ENCODE assay signal across 17 cellular contexts in the genomic region with DNA sequence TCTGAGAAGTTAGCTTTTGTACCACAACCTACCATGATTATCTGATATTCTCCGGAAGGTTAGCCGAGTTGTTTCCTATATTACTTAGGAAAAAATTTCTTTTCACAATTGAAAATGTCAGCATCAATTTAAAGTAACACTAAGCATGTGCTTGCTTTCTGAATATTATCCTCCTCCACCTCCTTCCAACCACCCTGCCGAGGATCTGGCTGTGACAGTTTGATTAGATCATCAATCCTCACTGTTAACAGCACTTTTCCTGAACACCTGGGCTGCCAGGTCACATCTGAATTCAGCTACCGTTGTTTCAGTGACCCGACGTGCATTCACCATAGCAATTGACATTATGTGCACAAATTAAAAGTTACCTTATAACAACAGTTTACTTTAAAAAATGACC.
DNase-seq lines count a peak whose midpoint lies in the region; TF ChIP-seq lines count a peak whose summit lies in the region.
"Had no signal": no experiment of that assay in that cellular context is flagged by ENCODE, and none has a peak within 500 bp of the region (broad histone marks: within the 10 kb centered on the region; RNA-seq: fewer than 3 reads in every experiment).

No MANE protein-coding gene starts in this region.

- H3K4me3 ChIP-seq in cardiac muscle cell (no peak overlapping the region), adipocyte (ENCODE audit: low read length) (no peak overlapping the region)
- H3K4me3 ChIP-seq: thyroid gland had no signal

- no peak for TF ChIP-seq CTCF in cardiac muscle cell (IDR thresholded peaks at IDR 0.05; ENCODE audit: low read depth, low read length)

- H3K9me3 ChIP-seq in cardiac muscle cell (ENCODE audit: low read depth) (no peaks in the 10 kb centered on the region), adipocyte (ENCODE audit: control insufficient read depth, low read length) (no peaks in the 10 kb centered on the region)
- H3K9me3 ChIP-seq: heart left ventricle, right lobe of liver, thyroid gland had no signal

- peak in 1 of 2 donors; percentile 19 for DNase-seq in cardiac muscle cell (ENCODE audit: low read depth in 1 of 2, low spot score in 1 of 2)
- no peak for DNase-seq in cardiac septum (ENCODE audit: low spot score)
- DNase-seq in NCI-H345 treated with DMSO at 0.1 percent for 48 hours (lab: John Stamatoyannopoulos, UW; ENCODE audit: unreplicated experiment): peak; percentile 20
- peak; percentile 57 for DNase-seq in adipocyte (ENCODE audit: low read depth)
- no peak for DNase-seq in activated CD4-positive, alpha-beta T cell treated with anti-CD3 and anti-CD28 coated beads for 48 hours
- DNase-seq in T-helper 1 cell: no peak
- DNase-seq in activated CD8-positive, alpha-beta memory T cell treated with anti-CD3 and anti-CD28 coated beads, Interleukin-2, amount 50 U/mL, for 4 hours: no peak
- DNase-seq in SIG-M5 treated with dmso at 0.1 percent for 504 hours (lab: John Stamatoyannopoulos, UW; ENCODE audit: unreplicated experiment): no peak
- DNase-seq: activated CD4-positive, alpha-beta T cell treated with anti-CD3 and anti-CD28 coated beads, Interleukin-2, amount 10 ng/mL, durations not matched to agents 7 days and 5 days; activated CD8-positive, alpha-beta memory T cell treated with anti-CD3 and anti-CD28 coated beads, Interleukin-2, amount 50 U/mL, for 48 hours; amygdala; effector CD8-positive, alpha-beta T cell; heart left ventricle; right lobe of liver; stimulated activated naive B cell treated with anti-CD40 and anti-IgM and Interleukin-4, amounts not matched to agents 10 μg/mL and 1 μg/mL and 100 μg/mL, for 72 hours; thyroid gland had no signal

- H3K4me1 ChIP-seq in cardiac muscle cell (ENCODE audit: low read depth) (peaks cover 46% of the 10 kb centered on the region), adipocyte (ENCODE audit: control insufficient read depth, insufficient read depth, low read length) (peaks cover 21% of the 10 kb centered on the region)

- peak overlapping the region; percentile 25 for H3K27ac ChIP-seq in cardiac muscle cell
- H3K27ac ChIP-seq: C4-2B, thyroid gland had no signal

- no peak overlapping the region for H3K9ac ChIP-seq in adipocyte (ENCODE audit: low read length)

- H3K36me3 ChIP-seq in cardiac muscle cell (no peaks in the 10 kb centered on the region), adipocyte (ENCODE audit: control insufficient read depth, insufficient read depth, low read length, severe bottlenecking) (no peaks in the 10 kb centered on the region)
- H3K36me3 ChIP-seq: heart left ventricle, right lobe of liver, thyroid gland had no signal

- no peaks in the 10 kb centered on the region for H3K27me3 ChIP-seq in cardiac muscle cell
- H3K27me3 ChIP-seq in adipocyte (replicated peaks; ENCODE audit: control insufficient read depth, insufficient read depth, low read length): no peaks in the 10 kb centered on the region
- H3K27me3 ChIP-seq: heart left ventricle, right lobe of liver, thyroid gland had no signal

- intact Hi-C loops in cardiac septum (cut with DNase I): loop anchor here (10.0 kb wide), 1 partner anchor 240 kb away; no protein-coding TSS in a partner anchor

Comparison
In these comparisons a context has a peak if more than half of its experiments do, and no peak if none do; other contexts are left out.
1. DNase-seq: peak in NCI-H345 treated with DMSO at 0.1 percent for 48 hours (single experiment) and adipocyte (single experiment); none in cardiac septum (single experiment), activated CD4-positive, alpha-beta T cell treated with anti-CD3 and anti-CD28 coated beads for 48 hours (single experiment), T-helper 1 cell (0 of 5), activated CD8-positive, alpha-beta memory T cell treated with anti-CD3 and anti-CD28 coated beads, Interleukin-2, amount 50 U/mL, for 4 hours (single experiment) and SIG-M5 treated with dmso at 0.1 percent for 504 hours (single experiment).